11 cellular contexts compared by ENCODE assay signal in genomic region chr1:114352797-114353196, GRCh38.
A peak's percentile ranks its signal among the peaks of the same experiment; 100 is the strongest.
DNase-seq lines count a peak whose midpoint lies in the region; ATAC-seq and TF ChIP-seq lines count a peak whose summit lies in the region.
"Had no signal": no experiment of that assay in that cellular context is flagged by ENCODE, and none has a peak within 500 bp of the region (broad histone marks: within the 10 kb centered on the region; RNA-seq: fewer than 3 reads in every experiment).

No MANE protein-coding gene starts in this region.

- no peak for TF ChIP-seq CTCF in fibroblast of the aortic adventitia (IDR thresholded peaks at IDR 0.05; ENCODE audit: insufficient read depth, low read length)
- no peak for TF ChIP-seq CTCF in type B pancreatic cell (conservative IDR thresholded peaks at IDR 0.05)

- peaks cover 15% of the 10 kb centered on the region for H3K27me3 Mint-ChIP-seq in type B pancreatic cell

- no peaks in the 10 kb centered on the region for H3K9me3 Mint-ChIP-seq in type B pancreatic cell
- H3K9me3 Mint-ChIP-seq: natural killer cell had no signal

- ATAC-seq in Right ventricle myocardium inferior (peak; percentile 54), GM18498 (IDR thresholded peaks at IDR 0.05; ENCODE audit: unreplicated experiment) (no peak), GM21825 (IDR thresholded peaks at IDR 0.05; ENCODE audit: unreplicated experiment) (no peak)
- ATAC-seq: natural killer cell had no signal

- no peak overlapping the region for H3K4me3 ChIP-seq in fibroblast of the aortic adventitia (ENCODE audit: low read depth, low read length)

- no peaks in the 10 kb centered on the region for H3K4me1 Mint-ChIP-seq in type B pancreatic cell (ENCODE audit: unreplicated experiment)

- H3K27ac Mint-ChIP-seq in type B pancreatic cell, result no peak overlapping the region

- no peak for DNase-seq in Right ventricle myocardium inferior (ENCODE audit: missing footprints)
- DNase-seq in cardiac septum (ENCODE audit: low spot score), result no peak
- peak; percentile 93 for DNase-seq in NCI-H82 treated with DMSO at 0.1 percent for 48 hours (lab: John Stamatoyannopoulos, UW; ENCODE audit: unreplicated experiment)
- peak; percentile 5 for DNase-seq in fibroblast of the aortic adventitia (ENCODE audit: low read depth)
- peak; percentile 55 for DNase-seq in type B pancreatic cell (ENCODE audit: extremely low spot score, unreplicated experiment)
- no peak for DNase-seq in stimulated activated CD8-positive, alpha-beta memory T cell treated with anti-CD3 and anti-CD28 coated beads, Interleukin-4, amount 100 ng/mL, for 48 hours
- DNase-seq: activated T-cell treated with anti-CD3 and anti-CD28 coated beads, Interleukin-2, amount 50 U/mL, for 48 hours; natural killer cell; stimulated activated naive CD4-positive, alpha-beta T cell had no signal

- intact Hi-C loops in Right ventricle myocardium inferior (cut with DNase I) (no loop called here), cardiac septum (cut with DNase I) (no loop called here)

- no peak overlapping the region for H3K4me3 Mint-ChIP-seq in type B pancreatic cell
- H3K4me3 Mint-ChIP-seq: natural killer cell had no signal

- no peaks in the 10 kb centered on the region for H3K36me3 Mint-ChIP-seq in type B pancreatic cell
- H3K36me3 Mint-ChIP-seq: natural killer cell had no signal

Comparison
In these comparisons a context has a peak if more than half of its experiments do, and no peak if none do; other contexts are left out.
1. DNase-seq: peak in NCI-H82 treated with DMSO at 0.1 percent for 48 hours (single experiment), fibroblast of the aortic adventitia (single experiment) and type B pancreatic cell (single experiment); none in Right ventricle myocardium inferior (single experiment), cardiac septum (single experiment) and stimulated activated CD8-positive, alpha-beta memory T cell treated with anti-CD3 and anti-CD28 coated beads, Interleukin-4, amount 100 ng/mL, for 48 hours (single experiment).